In genomic region chr14:94542811-94543449, GRCh38 we compare ENCODE assay signal across 1 cellular context.
TF ChIP-seq lines count a peak whose summit lies in the region.

No MANE protein-coding gene starts in this region.

TF ChIP-seq in HepG2, 621 proteins besides CTCF, POLR2A, EP300 and RAD21:
- TF ChIP-seq ZFP36 (IDR thresholded peaks at IDR 0.05; ENCODE audit: borderline replicate concordance, low read depth, low read length, partially characterized antibody): no peak
- peak; percentile 3; the same call in 1 of the 2 replicates for TF ChIP-seq ZFP91 (CRISPR knock-in tag; IDR thresholded peaks at IDR 0.05; ENCODE audit: borderline replicate concordance)
- TF ChIP-seq ZNF615 (CRISPR knock-in tag; IDR thresholded peaks at IDR 0.05; ENCODE audit: borderline replicate concordance): 0 out of 2 replicates have a peak, but pooled peaks have one; percentile 32
- TF ChIP-seq SP4 (CRISPR knock-in tag; IDR thresholded peaks at IDR 0.05): 0 out of 2 replicates have a peak, but pooled peaks have one; percentile 25
